Comparison of ENCODE assay signal across 28 cellular contexts in the genomic region with DNA sequence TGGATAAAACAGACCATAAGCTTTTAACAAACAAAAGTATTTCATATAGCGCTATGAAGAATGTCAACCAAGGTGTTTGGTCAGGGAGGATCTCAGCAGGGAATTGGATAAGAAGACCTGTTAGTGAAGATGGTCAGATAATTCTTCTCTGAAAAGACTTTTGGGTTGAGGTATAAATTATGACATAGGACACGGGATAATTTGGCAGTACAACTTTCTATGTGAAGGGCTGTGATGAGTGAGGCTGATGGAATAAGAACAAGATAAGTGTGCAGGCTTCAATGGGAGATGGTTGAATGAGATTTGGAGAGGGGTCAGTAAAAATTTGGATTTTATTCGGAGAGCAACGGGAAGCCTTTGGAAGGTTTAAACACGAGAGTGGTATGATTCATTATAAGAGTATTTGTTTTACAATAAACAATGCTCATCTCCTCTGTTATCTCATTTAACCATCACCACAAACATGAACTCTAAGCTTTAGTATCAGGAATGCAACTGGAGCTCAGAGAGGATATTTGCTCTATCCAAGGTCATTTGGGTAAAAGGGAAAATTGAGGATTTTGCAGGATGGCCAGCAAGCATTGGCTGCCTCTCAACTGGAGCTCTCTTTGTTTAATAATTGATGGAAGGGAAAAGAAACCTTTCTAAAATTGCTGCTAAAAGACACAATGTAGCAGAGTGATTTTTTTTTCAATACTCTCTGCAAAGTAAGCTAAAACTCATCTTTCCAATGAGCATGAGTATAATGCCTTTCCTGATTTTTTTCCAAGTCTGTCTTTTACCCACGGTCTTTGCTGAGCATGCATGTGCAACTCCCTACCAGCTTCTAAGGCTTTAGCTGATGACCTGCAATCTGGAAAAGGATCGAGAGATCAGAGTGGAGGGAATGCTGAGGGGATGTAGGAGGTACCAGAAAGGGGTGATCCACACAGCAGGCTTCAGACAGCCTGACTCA.
"Had no signal": no experiment of that assay in that cellular context is flagged by ENCODE, and none has a peak within 500 bp of the region (broad histone marks: within the 10 kb centered on the region; RNA-seq: fewer than 3 reads in every experiment).

No MANE protein-coding gene starts in this region.

- H3K27me3 Mint-ChIP-seq: stimulated activated memory B cell treated with anti-CD40 and anti-IgM and Interleukin-4, amounts not matched to agents 10 μg/mL and 1 μg/mL and 100 μg/mL, for 72 hours had no signal

- H3K9me3 ChIP-seq: esophagus muscularis mucosa, heart right ventricle, ovary, psoas muscle, spleen, testis, tibial artery had no signal

- H3K27me3 ChIP-seq: esophagus muscularis mucosa, heart right ventricle, ovary, spleen, testis, tibial artery had no signal

- H3K4me3 Mint-ChIP-seq: endodermal cell; immature natural killer cell; naive thymus-derived CD8-positive, alpha-beta T cell; stimulated activated memory B cell treated with anti-CD40 and anti-IgM and Interleukin-4, amounts not matched to agents 10 μg/mL and 1 μg/mL and 100 μg/mL, for 72 hours; type B pancreatic cell had no signal

- H3K27ac Mint-ChIP-seq: endodermal cell; immature natural killer cell; naive thymus-derived CD8-positive, alpha-beta T cell; stimulated activated memory B cell treated with anti-CD40 and anti-IgM and Interleukin-4, amounts not matched to agents 10 μg/mL and 1 μg/mL and 100 μg/mL, for 72 hours; type B pancreatic cell had no signal

- ATAC-seq: heart right ventricle; left colon; naive thymus-derived CD8-positive, alpha-beta T cell; psoas muscle; right cardiac atrium; stimulated activated memory B cell treated with anti-CD40 and anti-IgM and Interleukin-4, amounts not matched to agents 10 μg/mL and 1 μg/mL and 100 μg/mL, for 72 hours; stimulated activated naive CD8-positive, alpha-beta T cell treated with anti-CD3 and anti-CD28 coated beads, Interleukin-15, Interleukin-2, amounts not matched to agents 100 U/mL and 50 U/mL, for 24 hours had no signal

- H3K4me3 ChIP-seq: esophagus muscularis mucosa, heart right ventricle, ovary, psoas muscle, skin epidermis, spleen, testis, tibial artery had no signal

- H3K36me3 ChIP-seq: esophagus muscularis mucosa, heart right ventricle, ovary, spleen, tibial artery had no signal

- H3K9me3 Mint-ChIP-seq: endodermal cell, type B pancreatic cell had no signal

- H3K4me1 ChIP-seq: heart right ventricle, psoas muscle, spleen, tibial artery had no signal

- DNase-seq: effector CD8-positive, alpha-beta T cell; endodermal cell; foreskin melanocyte; glutamatergic neuron; heart right ventricle; hypothalamus; immature natural killer cell; islet precursor cell; kidney glomerular epithelial cell; left colon; mesenchymal stem cell; midbrain; naive thymus-derived CD8-positive, alpha-beta T cell; occipital lobe; ovary; posterior cingulate gyrus; psoas muscle; right cardiac atrium; spleen; stimulated activated CD4-positive, alpha-beta T cell treated with anti-CD3 and anti-CD28 coated beads, Interleukin-4, amount 100 ng/mL, for 4 hours; stimulated activated naive CD8-positive, alpha-beta T cell treated with anti-CD3 and anti-CD28 coated beads, Interleukin-15, Interleukin-2, amounts not matched to agents 100 U/mL and 50 U/mL, for 24 hours; substantia nigra; testis; tibial artery had no signal

- H3K4me1 Mint-ChIP-seq: immature natural killer cell; naive thymus-derived CD8-positive, alpha-beta T cell; stimulated activated memory B cell treated with anti-CD40 and anti-IgM and Interleukin-4, amounts not matched to agents 10 μg/mL and 1 μg/mL and 100 μg/mL, for 72 hours had no signal

- H3K27ac ChIP-seq: esophagus muscularis mucosa, heart right ventricle, ovary, psoas muscle, skin epidermis, spleen, testis, tibial artery had no signal

- H3K36me3 Mint-ChIP-seq: immature natural killer cell; naive thymus-derived CD8-positive, alpha-beta T cell; stimulated activated memory B cell treated with anti-CD40 and anti-IgM and Interleukin-4, amounts not matched to agents 10 μg/mL and 1 μg/mL and 100 μg/mL, for 72 hours; type B pancreatic cell had no signal
